2 cellular contexts compared by ENCODE assay signal in genomic region chr2:231611273-231612198, GRCh38.
TF ChIP-seq lines count a peak whose summit lies in the region.

No MANE protein-coding gene starts in this region.

TF ChIP-seq in A549, 52 proteins besides CTCF, POLR2A, EP300 and RAD21 (continued from another document):
- TF ChIP-seq BHLHE40 (IDR thresholded peaks at IDR 0.05; ENCODE audit: low read depth, low read length) = no peak
- peak; percentile 14; the same call in 1 of the 3 replicates for TF ChIP-seq SMC3 (IDR thresholded peaks at IDR 0.05)
- no peak for TF ChIP-seq SREBF2 (IDR thresholded peaks at IDR 0.05)
- peak; percentile 38; the same call in 1 of the 2 replicates for TF ChIP-seq RCOR1 (IDR thresholded peaks at IDR 0.05; ENCODE audit: low read depth, low read length)
- no peak for TF ChIP-seq ZC3H11A (IDR thresholded peaks at IDR 0.05)
- TF ChIP-seq USF2 (IDR thresholded peaks at IDR 0.05) = no peak
- no peak for TF ChIP-seq BCL3 (IDR thresholded peaks at IDR 0.05)
- no peak for TF ChIP-seq MAZ (IDR thresholded peaks at IDR 0.05; ENCODE audit: borderline replicate concordance, low read depth, low read length)
- no peak for TF ChIP-seq MYC (IDR thresholded peaks at IDR 0.05; ENCODE audit: borderline replicate concordance, low read length)
- no peak for TF ChIP-seq POLR2AphosphoS2 (conservative IDR thresholded peaks at IDR 0.05; ENCODE audit: low read length)
- TF ChIP-seq CHD4 (IDR thresholded peaks at IDR 0.05; ENCODE audit: borderline replicate concordance) = no peak
- TF ChIP-seq HOXA7 (CRISPR knock-in tag; IDR thresholded peaks at IDR 0.05) = no peak
- TF ChIP-seq PHF8 (IDR thresholded peaks at IDR 0.05; ENCODE audit: borderline replicate concordance, low read depth) = no peak
- 0 out of 5 replicates have a peak, but pooled peaks of 1 of the 2 experiments have one; percentile 12 for TF ChIP-seq JUN (IDR thresholded peaks at IDR 0.05)
- TF ChIP-seq ESRRA (IDR thresholded peaks at IDR 0.05; ENCODE audit: borderline replicate concordance, low read length) = no peak

TF ChIP-seq in HCT116, 20 proteins besides CTCF, POLR2A, EP300 and RAD21 (continued from another document):
- no peak for TF ChIP-seq ATF3 (IDR thresholded peaks at IDR 0.05)
- TF ChIP-seq POLR2AphosphoS5 (IDR thresholded peaks at IDR 0.05; ENCODE audit: low read depth, low read length) = peak; percentile 50
- no peak for TF ChIP-seq SP1 (IDR thresholded peaks at IDR 0.05; ENCODE audit: low read depth)
- TF ChIP-seq YY1 (IDR thresholded peaks at IDR 0.05; ENCODE audit: extremely low read depth, insufficient replicate concordance, low read depth, low read length) = peak; percentile 12
